Comparison of ENCODE assay signal across 1 cellular context in genomic region chr19:19627442-19627715, GRCh38.
TF ChIP-seq lines count a peak whose summit lies in the region.

No MANE protein-coding gene starts in this region.

TF ChIP-seq in HepG2, 621 proteins besides CTCF, POLR2A, EP300 and RAD21:
- TF ChIP-seq ZNF784 (CRISPR knock-in tag; IDR thresholded peaks at IDR 0.05; ENCODE audit: borderline replicate concordance) (no peak), NONO (IDR thresholded peaks at IDR 0.05) (no peak), NONO (CRISPR knock-in tag; conservative IDR thresholded peaks at IDR 0.05) (no peak), GATA4 (IDR thresholded peaks at IDR 0.05; ENCODE audit: borderline replicate concordance, low read depth) (no peak), ZC3H13 (CRISPR knock-in tag; IDR thresholded peaks at IDR 0.05) (no peak), ELF3 (CRISPR knock-in tag; IDR thresholded peaks at IDR 0.05) (no peak), ZNF362 (CRISPR knock-in tag; IDR thresholded peaks at IDR 0.05; ENCODE audit: borderline replicate concordance) (no peak), RERE (CRISPR knock-in tag; IDR thresholded peaks at IDR 0.05; ENCODE audit: low read depth) (no peak)
